Comparison of ENCODE assay signal across 2 cellular contexts in genomic region chr1:109821831-109822745, GRCh38.
TF ChIP-seq lines count a peak whose summit lies in the region.

No MANE protein-coding gene starts in this region.

TF ChIP-seq in liver, 16 proteins besides CTCF, POLR2A, EP300 and RAD21:
- TF ChIP-seq GABPA (IDR thresholded peaks at IDR 0.05 in 1 of 2, conservative IDR thresholded peaks at IDR 0.05 in 1 of 2) (no peak), REST (IDR thresholded peaks at IDR 0.05) (no peak), NR2F2 (IDR thresholded peaks at IDR 0.05) (peak; percentile 95), ATF3 (IDR thresholded peaks at IDR 0.05) (no peak), ZBTB33 (IDR thresholded peaks at IDR 0.05) (no peak), FOXA1 (IDR thresholded peaks at IDR 0.05) (no peak), SP1 (IDR thresholded peaks at IDR 0.05) (no peak), TAF1 (conservative IDR thresholded peaks at IDR 0.05) (no peak), MAX (IDR thresholded peaks at IDR 0.05) (no peak), FOXA2 (IDR thresholded peaks at IDR 0.05) (no peak), JUND (IDR thresholded peaks at IDR 0.05) (no peak), RXRA (IDR thresholded peaks at IDR 0.05) (peak; percentile 18 to 47), HNF4G (IDR thresholded peaks at IDR 0.05) (no peak)

TF ChIP-seq in HepG2, 621 proteins besides CTCF, POLR2A, EP300 and RAD21:
- TF ChIP-seq TARDBP (CRISPR knock-in tag; IDR thresholded peaks at IDR 0.05) (no peak), HINFP (CRISPR knock-in tag; IDR thresholded peaks at IDR 0.05; ENCODE audit: low read depth) (no peak), PRPF4 (IDR thresholded peaks at IDR 0.05; ENCODE audit: low read depth, low read length, poor library complexity, severe bottlenecking) (no peak)
